12 cellular contexts compared by ENCODE assay signal in the genomic region with DNA sequence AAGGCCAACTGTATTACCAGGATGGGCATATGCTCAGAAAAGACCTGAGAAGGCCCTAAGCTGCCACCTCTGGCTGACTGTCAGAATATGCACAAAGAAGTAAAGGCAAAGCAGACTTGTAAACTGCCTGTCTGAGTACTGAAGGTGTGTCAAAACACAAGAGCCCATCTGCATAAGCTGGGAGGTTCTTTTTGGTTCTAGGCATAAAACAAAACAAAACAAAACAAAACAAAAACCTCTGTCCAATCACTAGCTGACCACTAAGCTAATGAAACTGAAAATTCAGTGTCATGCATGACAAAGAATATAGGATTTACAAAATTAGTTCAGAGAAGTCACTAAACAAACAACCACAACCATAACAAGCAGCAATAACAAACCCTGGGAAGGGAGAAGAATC. TPM values are rescaled to one million over a fixed set of nuclear protein-coding genes. Genes with fewer than 3 reads are reported as not detected.
DNase-seq lines count a peak whose midpoint lies in the region; ATAC-seq, FAIRE-seq and TF ChIP-seq lines count a peak whose summit lies in the region.
"Had no signal": no experiment of that assay in that cellular context is flagged by ENCODE, and none has a peak within 500 bp of the region (broad histone marks: within the 10 kb centered on the region; RNA-seq: fewer than 3 reads in every experiment).

No MANE protein-coding gene starts in this region.

- no peak for TF ChIP-seq EP300 in GM12878 (IDR thresholded peaks at IDR 0.05; ENCODE audit: borderline replicate concordance in 1 of 2, control insufficient read depth in 1 of 2, low read depth in 2 of 2, low read length in 2 of 2)

- CTCF ChIA-PET in GM12878 (lab: Yijun Ruan, JAX): interaction anchor here (1.2 kb wide), 1 partner anchor 28 kb away, joined by 3 read pairs; no protein-coding TSS in a partner anchor

- intact Hi-C loops in GM12878 (cut with micrococcal nuclease; ENCODE audit: unreplicated experiment) (no loop called here), upper lobe of right lung (cut with DNase I) (no loop called here)

- no peaks in the 10 kb centered on the region for H3K36me3 ChIP-seq in GM12878 (ENCODE audit: control insufficient read depth in 2 of 2, insufficient read depth in 2 of 2, low read length in 1 of 2)
- no peaks in the 10 kb centered on the region for H3K36me3 ChIP-seq in upper lobe of right lung

- H4K20me1 ChIP-seq in GM12878 (ENCODE audit: control insufficient read depth, insufficient read depth): no peaks in the 10 kb centered on the region

- no peaks in the 10 kb centered on the region for H3K9me3 Mint-ChIP-seq in activated T-cell treated with anti-CD3 and anti-CD28 coated beads, Interleukin-2, amount 50 U/mL, for 4 hours

- no peaks in the 10 kb centered on the region for H3K4me1 ChIP-seq in GM12878 (ENCODE audit: control insufficient read depth, insufficient read depth, low read length)
- H3K4me1 ChIP-seq in upper lobe of right lung: peaks cover 4% of the 10 kb centered on the region

- H3K4me3 ChIP-seq in GM12878 (no peak overlapping the region), upper lobe of right lung (no peak overlapping the region)

- no peaks in the 10 kb centered on the region for H3K79me2 ChIP-seq in GM12878 (ENCODE audit: control insufficient read depth, insufficient read depth, low read length)

- H3K27me3 Mint-ChIP-seq in activated T-cell treated with anti-CD3 and anti-CD28 coated beads, Interleukin-2, amount 50 U/mL, for 4 hours (ENCODE audit: low read depth): peaks cover 5% of the 10 kb centered on the region

- TF ChIP-seq POLR2A in GM12878 (IDR thresholded peaks at IDR 0.05; ENCODE audit: low read depth, low read length): no peak

- ATAC-seq in GM19455 (IDR thresholded peaks at IDR 0.05; ENCODE audit: unreplicated experiment) (peak; percentile 86), HG03135 (IDR thresholded peaks at IDR 0.05; ENCODE audit: unreplicated experiment) (peak; percentile 91), GM12878 (peak; percentile 72), upper lobe of right lung (no peak)
- no peak for ATAC-seq in activated T-cell treated with anti-CD3 and anti-CD28 coated beads, Interleukin-2, amount 50 U/mL, for 4 hours
- ATAC-seq: activated CD8-positive, alpha-beta memory T cell treated with anti-CD3 and anti-CD28 coated beads, Interleukin-2, amount 10 ng/mL, durations not matched to agents 7 days and 5 days had no signal

- no peak for FAIRE-seq in GM12878 (lab: Jason Lieb, UNC)

- no peak overlapping the region for H2AFZ ChIP-seq in GM12878 (ENCODE audit: control insufficient read depth, low read depth, low read length)

- no peak for TF ChIP-seq RAD21 in GM12878 (IDR thresholded peaks at IDR 0.05; ENCODE audit: insufficient read depth, low read depth, low read length)

- TF ChIP-seq CTCF in GM12878 (IDR thresholded peaks at IDR 0.05 in 2 of 3, conservative IDR thresholded peaks at IDR 0.05 in 1 of 3; ENCODE audit: control insufficient read depth in 2 of 3, extremely low read depth in 1 of 3, insufficient read depth in 1 of 3, low read depth in 3 of 3, low read length in 3 of 3): no peak
- no peak for TF ChIP-seq CTCF in upper lobe of right lung (IDR thresholded peaks at IDR 0.05)

- in situ Hi-C loops in GM12878 (cut with MboI): no loop called here

- SMC1A ChIA-PET in GM12878 (lab: Charles Lee; ENCODE audit: uncharacterized antibody, unreplicated experiment): no interaction called here

- no peaks in the 10 kb centered on the region for H3K9me3 ChIP-seq in GM12878 (replicated peaks; ENCODE audit: control insufficient read depth, insufficient read depth, low read length)
- H3K9me3 ChIP-seq in upper lobe of right lung: no peaks in the 10 kb centered on the region

- no peaks in the 10 kb centered on the region for H3K27me3 ChIP-seq in GM12878 (replicated peaks in 1 of 2; ENCODE audit: control insufficient read depth in 2 of 2, insufficient read depth in 2 of 2, low read length in 1 of 2)
- no peaks in the 10 kb centered on the region for H3K27me3 ChIP-seq in upper lobe of right lung

- BruUV-seq in GM12878 (replicated peaks; lab: Mats Ljungman, UMichigan): no TSS peak

- no peak overlapping the region for H3K27ac ChIP-seq in GM12878 (ENCODE audit: control insufficient read depth, insufficient read depth)
- no peak overlapping the region for H3K27ac ChIP-seq in upper lobe of right lung
- H3K27ac ChIP-seq: HL-60 had no signal

- RAD21 ChIA-PET in GM12878 (lab: Charles Lee; ENCODE audit: unreplicated experiment): no interaction called here

- no peak overlapping the region for H3K9ac ChIP-seq in GM12878 (ENCODE audit: control insufficient read depth, insufficient read depth, low read length)

- no peak overlapping the region for H3K4me3 Mint-ChIP-seq in activated T-cell treated with anti-CD3 and anti-CD28 coated beads, Interleukin-2, amount 50 U/mL, for 4 hours
- H3K4me3 Mint-ChIP-seq: activated CD8-positive, alpha-beta memory T cell treated with anti-CD3 and anti-CD28 coated beads, Interleukin-2, amount 10 ng/mL, durations not matched to agents 7 days and 5 days had no signal

- POLR2A ChIA-PET in GM12878 (lab: Charles Lee): interaction anchor here (1.1 kb wide), 1 partner anchor 18 kb away, joined by 7 read pairs; no protein-coding TSS in a partner anchor

- no peak overlapping the region for H3K4me2 ChIP-seq in GM12878 (ENCODE audit: control insufficient read depth, insufficient read depth)

- H3K36me3 Mint-ChIP-seq in activated T-cell treated with anti-CD3 and anti-CD28 coated beads, Interleukin-2, amount 50 U/mL, for 4 hours (ENCODE audit: insufficient read depth): no peaks in the 10 kb centered on the region
- H3K36me3 Mint-ChIP-seq: activated CD8-positive, alpha-beta memory T cell treated with anti-CD3 and anti-CD28 coated beads, Interleukin-2, amount 10 ng/mL, durations not matched to agents 7 days and 5 days had no signal

- no peaks in the 10 kb centered on the region for H3K4me1 Mint-ChIP-seq in activated T-cell treated with anti-CD3 and anti-CD28 coated beads, Interleukin-2, amount 50 U/mL, for 4 hours (ENCODE audit: low read depth)
- H3K4me1 Mint-ChIP-seq: activated CD8-positive, alpha-beta memory T cell treated with anti-CD3 and anti-CD28 coated beads, Interleukin-2, amount 10 ng/mL, durations not matched to agents 7 days and 5 days had no signal

- peak; percentile 6 for DNase-seq in EH (ENCODE audit: low read depth)
- DNase-seq in GM12878 (ENCODE audit: low read depth, low spot score): no peak
- DNase-seq in upper lobe of right lung: no peak
- no peak for DNase-seq in activated T-cell treated with anti-CD3 and anti-CD28 coated beads, Interleukin-2, amount 50 U/mL, for 4 hours
- DNase-seq in OCI-M2 (lab: John Stamatoyannopoulos, UW; ENCODE audit: unreplicated experiment): no peak
- no peak for DNase-seq in occipital lobe (lab: John Stamatoyannopoulos, UW)
- DNase-seq: activated CD8-positive, alpha-beta memory T cell treated with anti-CD3 and anti-CD28 coated beads, Interleukin-2, amount 10 ng/mL, durations not matched to agents 7 days and 5 days; stimulated activated CD4-positive, alpha-beta T cell treated with anti-CD3 and anti-CD28 coated beads, Interleukin-4, amount 100 ng/mL, for 24 hours had no signal

TF ChIP-seq in GM12878, 131 proteins besides CTCF, POLR2A, EP300 and RAD21 (continues in another document):
- TF ChIP-seq MYC (IDR thresholded peaks at IDR 0.05; ENCODE audit: insufficient read depth, insufficient read length, insufficient replicate concordance, low read length, severe bottlenecking): no peak
- no peak for TF ChIP-seq TCF12 (IDR thresholded peaks at IDR 0.05; ENCODE audit: low read depth, low read length)
- TF ChIP-seq JUND (IDR thresholded peaks at IDR 0.05; ENCODE audit: low read depth, low read length): no peak

RNA-seq across cellular contexts. Expression of a gene that starts 20.6 kb away (rescaled TPM):
- 0.73 and 1.2 TPM in 2 replicates for total RNA-seq in GM12878 (2013; cell fraction: nucleolus; rRNA removed)
- total RNA-seq in GM12878 (2014; rRNA removed) (not detected in 2 replicates), GM12878 (2014; rRNA removed; fragmentation: Illumina TruSeq; extraction: Trizol) (not detected in 2 replicates), GM12878 (2021) (0.24 and 0.33 TPM in 2 replicates), upper lobe of right lung (125 TPM), occipital lobe (5.5 TPM)
- not detected for polyA plus RNA-seq in GM12878 (2011; ENCODE audit: low read depth)
- polyA plus RNA-seq in GM12878 (2011; rRNA removed) (0.08 and 0.17 TPM in 2 replicates), GM12878 (2014; fragmentation: Illumina TruSeq; extraction: Trizol) (not detected in 2 replicates), GM12878 (2014; fragmentation: Nextera tagmentation; extraction: Ambion mirVana) (1 to 10 TPM; 2.4 to 6.9 TPM), GM12878 (2014; rRNA removed) (0.03 and 0.29 TPM in 2 replicates), GM12878 (2016; fragmentation: Nextera tagmentation; extraction: Ambion mirVana) (under 1 TPM; 0.28 to 0.33 TPM)
- polyA plus RNA-seq in GM12878 (2011; cell fraction: cytosol; rRNA removed): 0.10 and 0.17 TPM in 2 replicates
- 0.18 and 0.60 TPM in 2 replicates for polyA plus RNA-seq in GM12878 (2011; cell fraction: nucleus; rRNA removed)
- 2.5 and 3.3 TPM in 2 replicates for polyA plus RNA-seq in GM12878 (2012)
- polyA minus RNA-seq in GM12878 (2011; rRNA and poly(A)+ RNA removed): 0.41 TPM in 1 of 2 replicates, not detected in the other
- polyA minus RNA-seq in GM12878 (2011; cell fraction: cytosol; rRNA and poly(A)+ RNA removed): 0.31 TPM in 1 of 2 replicates, not detected in the other
- polyA minus RNA-seq in GM12878 (2011; cell fraction: nucleus; rRNA and poly(A)+ RNA removed): 0.36 TPM in 1 of 2 replicates, not detected in the other
- total RNA-seq in activated T-cell treated with anti-CD3 and anti-CD28 coated beads, Interleukin-2, amount 50 U/mL, for 4 hours: under 1 TPM; 0.24 to 0.61 (median 0.56) TPM
- total RNA-seq: activated CD8-positive, alpha-beta memory T cell treated with anti-CD3 and anti-CD28 coated beads, Interleukin-2, amount 10 ng/mL, durations not matched to agents 7 days and 5 days had no signal

RNA-seq across cellular contexts. Expression of a gene that starts 27.8 kb away (rescaled TPM):
- not detected in 2 replicates for total RNA-seq in GM12878 (2013; cell fraction: nucleolus; rRNA removed)
- total RNA-seq in GM12878 (2014; rRNA removed) (not detected in 2 replicates), GM12878 (2014; rRNA removed; fragmentation: Illumina TruSeq; extraction: Trizol) (not detected in 2 replicates), GM12878 (2021) (not detected in 2 replicates), upper lobe of right lung (not detected), occipital lobe (not detected)
- not detected for polyA plus RNA-seq in GM12878 (2011; ENCODE audit: low read depth)
- polyA plus RNA-seq in GM12878 (2011; rRNA removed) (not detected in 2 replicates), GM12878 (2014; fragmentation: Illumina TruSeq; extraction: Trizol) (not detected in 2 replicates), GM12878 (2014; fragmentation: Nextera tagmentation; extraction: Ambion mirVana) (not detected), GM12878 (2014; rRNA removed) (not detected in 2 replicates), GM12878 (2016; fragmentation: Nextera tagmentation; extraction: Ambion mirVana) (not detected)
- polyA plus RNA-seq in GM12878 (2011; cell fraction: cytosol; rRNA removed): not detected in 2 replicates
- polyA plus RNA-seq in GM12878 (2011; cell fraction: nucleus; rRNA removed): not detected in 2 replicates
- polyA plus RNA-seq in GM12878 (2012): not detected in 2 replicates
- polyA minus RNA-seq in GM12878 (2011; rRNA and poly(A)+ RNA removed): not detected in 2 replicates
- not detected in 2 replicates for polyA minus RNA-seq in GM12878 (2011; cell fraction: cytosol; rRNA and poly(A)+ RNA removed)
- not detected in 2 replicates for polyA minus RNA-seq in GM12878 (2011; cell fraction: nucleus; rRNA and poly(A)+ RNA removed)
- total RNA-seq in activated T-cell treated with anti-CD3 and anti-CD28 coated beads, Interleukin-2, amount 50 U/mL, for 4 hours: not detected
- total RNA-seq: activated CD8-positive, alpha-beta memory T cell treated with anti-CD3 and anti-CD28 coated beads, Interleukin-2, amount 10 ng/mL, durations not matched to agents 7 days and 5 days had no signal
- polyA plus RNA-seq: esophagus had no signal

Comparison
In these comparisons a context has a peak if more than half of its experiments do, and no peak if none do; other contexts are left out.
1. ATAC-seq: peak in GM19455 (single experiment), HG03135 (single experiment) and GM12878 (single experiment); none in upper lobe of right lung (single experiment) and activated T-cell treated with anti-CD3 and anti-CD28 coated beads, Interleukin-2, amount 50 U/mL, for 4 hours (0 of 2).
2. RNA of a gene that starts 20.6 kb away (total RNA-seq): 125 TPM in upper lobe of right lung (single experiment); 5.5 TPM in occipital lobe (single experiment), 0.24 to 0.61 TPM in activated T-cell treated with anti-CD3 and anti-CD28 coated beads, Interleukin-2, amount 50 U/mL, for 4 hours and 0.24 to 1.2 TPM in GM12878; every median in the first group is over 10 times any median in the second.